ENCODE assay signal across 9 cellular contexts in genomic region chr15:20645956-20646355, GRCh38.
DNase-seq lines count a peak whose midpoint lies in the region; ATAC-seq, FAIRE-seq and TF ChIP-seq lines count a peak whose summit lies in the region.
"Had no signal": no experiment of that assay in that cellular context is flagged by ENCODE, and none has a peak within 500 bp of the region (broad histone marks: within the 10 kb centered on the region; RNA-seq: fewer than 3 reads in every experiment).

No MANE protein-coding gene starts in this region.

- TF ChIP-seq RAD21 in GM12878 (IDR thresholded peaks at IDR 0.05; ENCODE audit: insufficient read depth, low read depth, low read length): no peak

- SMC1A ChIA-PET in GM12878 (lab: Charles Lee; ENCODE audit: uncharacterized antibody, unreplicated experiment): interaction anchor here (0.6 kb wide), 1 partner anchor 646 kb away, joined by 3 read pairs; no protein-coding TSS in a partner anchor

- H3K4me1 Mint-ChIP-seq in Caco-2 (ENCODE audit: low read depth, unreplicated experiment): no peaks in the 10 kb centered on the region

- H3K4me1 ChIP-seq in GM12878 (ENCODE audit: control insufficient read depth, insufficient read depth, low read length) (no peaks in the 10 kb centered on the region), small intestine (ENCODE audit: control insufficient read depth in 2 of 2, insufficient read depth in 1 of 2, low read depth in 1 of 2, low read length in 1 of 2) (no peaks in the 10 kb centered on the region), Caco-2 (no peaks in the 10 kb centered on the region)

- H3K9me3 Mint-ChIP-seq in Caco-2 (ENCODE audit: unreplicated experiment): no peaks in the 10 kb centered on the region

- TF ChIP-seq CTCF in GM12878 (IDR thresholded peaks at IDR 0.05 in 2 of 3, conservative IDR thresholded peaks at IDR 0.05 in 1 of 3; ENCODE audit: control insufficient read depth in 2 of 3, extremely low read depth in 1 of 3, insufficient read depth in 1 of 3, low read depth in 3 of 3, low read length in 3 of 3) (no peak), Caco-2 (IDR thresholded peaks at IDR 0.05; ENCODE audit: insufficient read depth in 1 of 2, low read depth in 1 of 2, low read length in 1 of 2, severe bottlenecking in 1 of 2, unreplicated experiment in 1 of 2) (no peak)

- in situ Hi-C loops in GM12878 (cut with MboI): no loop called here

- no peak overlapping the region for H3K9ac ChIP-seq in GM12878 (ENCODE audit: control insufficient read depth, insufficient read depth, low read length)

- H3K79me2 ChIP-seq in GM12878 (ENCODE audit: control insufficient read depth, insufficient read depth, low read length): no peaks in the 10 kb centered on the region

- ATAC-seq in GM18870 (IDR thresholded peaks at IDR 0.05; ENCODE audit: unreplicated experiment) (peak; percentile 50), HG02884 (IDR thresholded peaks at IDR 0.05; ENCODE audit: unreplicated experiment) (peak; percentile 44), GM12878 (peak; percentile 81)

- 2% methylated on average over 5 of the region's 5 CpGs for WGBS in GM12878 (ENCODE audit: insufficient coverage, insufficient replicate concordance, low lambda C conversion rate, missing lambda C conversion rate)
- WGBS in small intestine, 3 donors: 52 to 57% (median 56%) methylated on average over 5 of the region's 5 CpGs

- H3K4me3 ChIP-seq in GM12878: no peak overlapping the region
- H3K4me3 ChIP-seq in small intestine (ENCODE audit: low read depth in 1 of 2, low read length in 2 of 2): no peak overlapping the region
- no peak overlapping the region for H3K4me3 ChIP-seq in Caco-2 (ENCODE audit: low read depth, low read length)

- H3K4me2 ChIP-seq in GM12878 (ENCODE audit: control insufficient read depth, insufficient read depth): peak overlapping the region; percentile 34; the same call in 1 of the 2 replicates

- no peak for TF ChIP-seq EP300 in GM12878 (IDR thresholded peaks at IDR 0.05; ENCODE audit: borderline replicate concordance in 1 of 2, control insufficient read depth in 1 of 2, low read depth in 2 of 2, low read length in 2 of 2)

- no peak overlapping the region for H3K4me3 Mint-ChIP-seq in Caco-2 (ENCODE audit: unreplicated experiment)

- H2AFZ ChIP-seq in GM12878 (ENCODE audit: control insufficient read depth, low read depth, low read length): no peak overlapping the region; the same call in 1 of the 2 replicates

- H3K27ac ChIP-seq in GM12878 (ENCODE audit: control insufficient read depth, insufficient read depth): no peak overlapping the region
- H3K27ac ChIP-seq in small intestine (ENCODE audit: low read depth in 1 of 2, low read length in 1 of 2): no peak overlapping the region

- BruUV-seq in GM12878 (replicated peaks; lab: Mats Ljungman, UMichigan) (no TSS peak), Caco-2 (replicated peaks; lab: Mats Ljungman, UMichigan) (no TSS peak)

- H3K27me3 ChIP-seq in GM12878 (replicated peaks in 1 of 2; ENCODE audit: control insufficient read depth in 2 of 2, insufficient read depth in 2 of 2, low read length in 1 of 2): no peaks in the 10 kb centered on the region
- H3K27me3 ChIP-seq in small intestine (ENCODE audit: control insufficient read depth in 2 of 2, insufficient read depth in 2 of 2, low read length in 2 of 2): no peaks in the 10 kb centered on the region
- 0 out of 2 replicates have a peak, but pooled peaks cover 1% of the 10 kb centered on the region for H3K27me3 ChIP-seq in Caco-2 (replicated peaks; ENCODE audit: control insufficient read depth, insufficient read depth, low read length)

- intact Hi-C loops in GM12878 (cut with micrococcal nuclease; ENCODE audit: unreplicated experiment) (no loop called here), Caco-2 (cut with micrococcal nuclease; ENCODE audit: unreplicated experiment) (no loop called here)

- no peaks in the 10 kb centered on the region for H3K9me3 ChIP-seq in GM12878 (replicated peaks; ENCODE audit: control insufficient read depth, insufficient read depth, low read length)
- H3K9me3 ChIP-seq in small intestine (ENCODE audit: control insufficient read depth, low read depth): no peaks in the 10 kb centered on the region
- H3K9me3 ChIP-seq in Caco-2: peaks cover 3% of the 10 kb centered on the region; the same call in 1 of the 2 replicates

- no peak for FAIRE-seq in GM12878 (lab: Jason Lieb, UNC)
- FAIRE-seq in small intestine (lab: Jason Lieb, UNC): no peak

- no peak for TF ChIP-seq POLR2A in GM12878 (IDR thresholded peaks at IDR 0.05; ENCODE audit: low read depth, low read length)

- no peaks in the 10 kb centered on the region for H3K36me3 ChIP-seq in GM12878 (ENCODE audit: control insufficient read depth in 2 of 2, insufficient read depth in 2 of 2, low read length in 1 of 2)
- H3K36me3 ChIP-seq in small intestine (ENCODE audit: control insufficient read depth in 2 of 2, insufficient read depth in 2 of 2, low read length in 2 of 2): no peaks in the 10 kb centered on the region
- no peaks in the 10 kb centered on the region for H3K36me3 ChIP-seq in Caco-2 (ENCODE audit: control insufficient read depth, insufficient read depth, low read length)

- POLR2A ChIA-PET in GM12878 (lab: Charles Lee): no interaction called here
- POLR2A ChIA-PET in Caco-2 (lab: Charles Lee): no interaction called here

- RAD21 ChIA-PET in GM12878 (lab: Charles Lee; ENCODE audit: unreplicated experiment): no interaction called here

- CTCF ChIA-PET in GM12878 (lab: Yijun Ruan, JAX) (no interaction called here), Caco-2 (lab: Charles Lee) (no interaction called here)

- no peak overlapping the region for H3K27ac Mint-ChIP-seq in Caco-2 (ENCODE audit: unreplicated experiment)

- DNase-seq in GM12878 (ENCODE audit: low read depth, low spot score): peak; percentile 11
- DNase-seq in small intestine: peak; percentile 38
- no peak for DNase-seq in retina
- no peak for DNase-seq in Caco-2
- no peak for DNase-seq in NCI-H2107 (lab: John Stamatoyannopoulos, UW)
- DNase-seq: effector CD4-positive, alpha-beta T cell; NCI-H1436 treated with DMSO at 0.1 percent for 48 hours had no signal

- peaks cover 16% of the 10 kb centered on the region for H3K27me3 Mint-ChIP-seq in Caco-2 (ENCODE audit: insufficient read depth, unreplicated experiment)

- H3K36me3 Mint-ChIP-seq in Caco-2 (ENCODE audit: insufficient read depth, unreplicated experiment): no peaks in the 10 kb centered on the region

- H4K20me1 ChIP-seq in GM12878 (ENCODE audit: control insufficient read depth, insufficient read depth): no peaks in the 10 kb centered on the region

TF ChIP-seq in GM12878, 131 proteins besides CTCF, POLR2A, EP300 and RAD21:
- no peak for TF ChIP-seq RAD51 (IDR thresholded peaks at IDR 0.05)
- TF ChIP-seq ZBTB11 (CRISPR knock-in tag; IDR thresholded peaks at IDR 0.05): no peak
- no peak for TF ChIP-seq HDAC2 (IDR thresholded peaks at IDR 0.05)
- no peak for TF ChIP-seq PAX5 (IDR thresholded peaks at IDR 0.05; ENCODE audit: borderline replicate concordance, low read depth, low read length)
- no peak for TF ChIP-seq MTA3 (IDR thresholded peaks at IDR 0.05; ENCODE audit: borderline replicate concordance, low read length)
- TF ChIP-seq RFX5 (IDR thresholded peaks at IDR 0.05; ENCODE audit: low read depth, low read length): no peak
- no peak for TF ChIP-seq STAT1 (conservative IDR thresholded peaks at IDR 0.05)
- peak in 1 of 2 experiments; percentile 54; a peak in 1 of 4 replicates for TF ChIP-seq BHLHE40 (IDR thresholded peaks at IDR 0.05; ENCODE audit: borderline replicate concordance in 1 of 2, low read depth in 2 of 2, low read length in 1 of 2)
- no peak for TF ChIP-seq HCFC1 (IDR thresholded peaks at IDR 0.05; ENCODE audit: low read length)
- TF ChIP-seq YBX1 (IDR thresholded peaks at IDR 0.05): no peak
- TF ChIP-seq IKZF2 (IDR thresholded peaks at IDR 0.05): peak in 1 of 2 experiments; percentile 8; a peak in 1 of 4 replicates
- no peak for TF ChIP-seq BRCA1 (IDR thresholded peaks at IDR 0.05; ENCODE audit: low read depth, low read length)

Comparison
In these comparisons a context has a peak if more than half of its experiments do, and no peak if none do; other contexts are left out.
1. DNase-seq: peak in GM12878 (single experiment) and small intestine (single experiment); none in retina (single experiment), Caco-2 (0 of 2) and NCI-H2107 (single experiment).
2. Peak in every context shown above with its lines, with median percentiles within 50 percentile points of each other: ATAC-seq.